Comparison of ENCODE assay signal across 1 cellular context in genomic region chr22:39490135-39490798, GRCh38.
TF ChIP-seq lines count a peak whose summit lies in the region.

No MANE protein-coding gene starts in this region.

TF ChIP-seq in K562, 482 proteins besides CTCF, POLR2A, EP300 and RAD21 (continued from another document):
- no peak for TF ChIP-seq ZNF274 (IDR thresholded peaks at IDR 0.05; ENCODE audit: borderline replicate concordance, low read depth, low read length)
- no peak for TF ChIP-seq ZC3H11A (IDR thresholded peaks at IDR 0.05; ENCODE audit: low read depth, low read length)
- peak; percentile 64; the same call in 1 of the 2 replicates for TF ChIP-seq CTBP1 (IDR thresholded peaks at IDR 0.05; ENCODE audit: borderline replicate concordance)
- no peak for TF ChIP-seq TRIM28 (IDR thresholded peaks at IDR 0.05)
- TF ChIP-seq MBD1 (CRISPR knock-in tag; IDR thresholded peaks at IDR 0.05) = no peak
- TF ChIP-seq MEF2D (tag; conservative IDR thresholded peaks at IDR 0.05; ENCODE audit: low read depth) = no peak
- TF ChIP-seq ATF6 (CRISPR knock-in tag; IDR thresholded peaks at IDR 0.05) = no peak
- TF ChIP-seq USF1 (CRISPR knock-in tag; IDR thresholded peaks at IDR 0.05) = peak; percentile 99
- TF ChIP-seq ZNF696 (CRISPR knock-in tag; conservative IDR thresholded peaks at IDR 0.05) = no peak
- peak; percentile 69; the same call in 1 of the 2 replicates for TF ChIP-seq TFAP4 (CRISPR knock-in tag; IDR thresholded peaks at IDR 0.05; ENCODE audit: borderline replicate concordance)
- no peak for TF ChIP-seq ZNF79 (CRISPR knock-in tag; IDR thresholded peaks at IDR 0.05; ENCODE audit: low read depth)
- no peak for TF ChIP-seq ELF1 (tag; IDR thresholded peaks at IDR 0.05)
- TF ChIP-seq TAF1 (IDR thresholded peaks at IDR 0.05; ENCODE audit: control insufficient read depth, extremely low read depth, insufficient read depth, low read length, severe bottlenecking) = no peak
- peak; percentile 75 for TF ChIP-seq FOS (IDR thresholded peaks at IDR 0.05; ENCODE audit: extremely low read depth, insufficient read length)
- peak; percentile 22; the same call in 1 of the 2 replicates for TF ChIP-seq CREM (IDR thresholded peaks at IDR 0.05; ENCODE audit: low read depth)
- TF ChIP-seq EHMT2 (IDR thresholded peaks at IDR 0.05) = no peak
- TF ChIP-seq TEAD2 (tag; IDR thresholded peaks at IDR 0.05) = no peak
- peak in 1 of 2 experiments; percentile 37 for TF ChIP-seq AFF1 (IDR thresholded peaks at IDR 0.05; ENCODE audit: low read depth in 1 of 2, partially characterized antibody in 2 of 2)
- no peak for TF ChIP-seq HSF4 (CRISPR knock-in tag; IDR thresholded peaks at IDR 0.05; ENCODE audit: borderline replicate concordance)
- TF ChIP-seq ZC3H4 (CRISPR knock-in tag; IDR thresholded peaks at IDR 0.05; ENCODE audit: borderline replicate concordance) = no peak
- TF ChIP-seq ZNF175 (CRISPR knock-in tag; IDR thresholded peaks at IDR 0.05; ENCODE audit: low read depth) = no peak
- TF ChIP-seq CHD4 (IDR thresholded peaks at IDR 0.05; ENCODE audit: insufficient read depth, insufficient replicate concordance, low read depth, low read length, poor library complexity, severe bottlenecking) = no peak
- TF ChIP-seq BRD4 (IDR thresholded peaks at IDR 0.05) = no peak
- no peak for TF ChIP-seq TCF7L2 (IDR thresholded peaks at IDR 0.05; ENCODE audit: low read depth, low read length)
- no peak for TF ChIP-seq TGIF2 (CRISPR knock-in tag; IDR thresholded peaks at IDR 0.05)
- TF ChIP-seq THAP12 (CRISPR knock-in tag; IDR thresholded peaks at IDR 0.05) = no peak
- TF ChIP-seq MAFG (tag; conservative IDR thresholded peaks at IDR 0.05) = no peak
- no peak for TF ChIP-seq TBL1XR1 (IDR thresholded peaks at IDR 0.05; ENCODE audit: low read length in 2 of 2)
- TF ChIP-seq ZBTB1 (CRISPR knock-in tag; IDR thresholded peaks at IDR 0.05; ENCODE audit: borderline replicate concordance, low read depth) = no peak
- TF ChIP-seq ZNF76 (CRISPR knock-in tag; IDR thresholded peaks at IDR 0.05; ENCODE audit: borderline replicate concordance) = no peak
- no peak for TF ChIP-seq CGGBP1 (CRISPR knock-in tag; IDR thresholded peaks at IDR 0.05)
- peak; percentile 70; the same call in 1 of the 2 replicates for TF ChIP-seq ETS1 (conservative IDR thresholded peaks at IDR 0.05; ENCODE audit: control insufficient read depth, low read depth, low read length)
- TF ChIP-seq MBD2 (IDR thresholded peaks at IDR 0.05; ENCODE audit: borderline replicate concordance, low read depth) = peak; percentile 74; the same call in 1 of the 2 replicates
- TF ChIP-seq HDGF (IDR thresholded peaks at IDR 0.05) = no peak
- TF ChIP-seq YBX1 (IDR thresholded peaks at IDR 0.05) = no peak
- TF ChIP-seq NRF1 (conservative IDR thresholded peaks at IDR 0.05 in 1 of 2, IDR thresholded peaks at IDR 0.05 in 1 of 2) = 0 out of 4 replicates have a peak, but pooled peaks of 1 of the 2 experiments have one; percentile 32
- TF ChIP-seq NFRKB (IDR thresholded peaks at IDR 0.05; ENCODE audit: low read depth) = no peak
- TF ChIP-seq FOXA3 (CRISPR knock-in tag; conservative IDR thresholded peaks at IDR 0.05 in 1 of 2, IDR thresholded peaks at IDR 0.05 in 1 of 2) = no peak
- no peak for TF ChIP-seq E2F4 (CRISPR knock-in tag; IDR thresholded peaks at IDR 0.05; ENCODE audit: low read depth)
- TF ChIP-seq XRCC4 (IDR thresholded peaks at IDR 0.05; ENCODE audit: extremely low read depth, insufficient read depth, insufficient read length) = no peak
- TF ChIP-seq RFX7 (CRISPR knock-in tag; IDR thresholded peaks at IDR 0.05) = no peak
